In the genomic region with DNA sequence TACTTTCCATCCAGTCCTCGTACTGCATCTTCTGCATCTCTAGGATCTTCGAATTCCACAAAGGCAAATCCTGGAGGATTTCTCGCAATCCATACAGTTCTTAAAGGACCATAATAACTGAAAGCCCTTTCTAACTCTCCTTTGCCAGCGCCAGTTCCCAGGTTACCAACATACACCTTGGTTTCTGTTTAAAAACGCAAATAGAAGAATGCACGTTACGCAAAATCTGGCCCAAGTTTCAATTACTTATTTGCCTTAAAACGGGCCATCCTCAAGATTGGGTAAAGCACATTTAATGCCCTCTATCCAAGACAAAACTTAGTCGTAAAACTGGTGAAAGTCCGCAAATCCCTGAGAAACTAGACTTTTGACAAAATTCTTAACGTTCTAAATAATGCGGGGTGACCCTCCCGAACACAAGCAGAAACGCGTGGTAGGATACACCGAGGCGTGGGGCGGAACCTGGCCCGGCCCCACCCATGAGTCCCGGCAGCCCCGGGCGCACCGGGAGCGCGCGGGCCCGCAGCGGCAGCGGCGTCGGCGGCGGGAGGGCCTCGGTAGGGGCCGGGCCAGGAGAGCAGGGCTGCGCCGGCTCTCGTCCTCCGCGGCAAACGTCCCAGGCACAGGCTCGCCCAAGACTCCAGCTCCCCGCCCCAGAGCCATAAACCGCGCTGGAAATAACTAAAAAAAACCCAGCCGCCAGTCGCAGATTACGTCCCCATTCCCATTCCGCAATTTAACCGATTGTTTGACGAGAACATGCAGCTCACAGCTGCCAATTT, we compare ENCODE assay signal across 8 cellular contexts. TPM values are rescaled to one million over a fixed set of nuclear protein-coding genes. Genes with fewer than 3 reads are reported as not detected.
DNase-seq lines count a peak whose midpoint lies in the region; ATAC-seq and TF ChIP-seq lines count a peak whose summit lies in the region.

No MANE protein-coding gene starts in this region.

- H3K4me2 ChIP-seq in MM.1S (ENCODE audit: low read depth, low read length): peak overlapping the region; percentile 90

- H3K9me3 ChIP-seq in MM.1S (replicated peaks; ENCODE audit: insufficient read depth, low read length): no peaks in the 10 kb centered on the region
- no peaks in the 10 kb centered on the region for H3K9me3 ChIP-seq in esophagus muscularis mucosa

- peak overlapping the region; percentile 97 for H3K4me3 ChIP-seq in MM.1S (ENCODE audit: low read length)
- peak overlapping the region; percentile 77 to 91 (median 84) for H3K4me3 ChIP-seq in esophagus muscularis mucosa

- H3K27ac ChIP-seq in MM.1S (ENCODE audit: low read length) (peak overlapping the region; percentile 88), esophagus muscularis mucosa (replicated peaks in 1 of 4) (peak overlapping the region; percentile 96 to 99 (median 98))

- H3K4me1 ChIP-seq in MM.1S (ENCODE audit: low read length): peaks cover 41% of the 10 kb centered on the region
- peaks cover 52 to 56% (median 53%) of the 10 kb centered on the region in 4 donors for H3K4me1 ChIP-seq in esophagus muscularis mucosa

- no peaks in the 10 kb centered on the region for H3K9me3 Mint-ChIP-seq in naive thymus-derived CD8-positive, alpha-beta T cell

- no peaks in the 10 kb centered on the region for H3K27me3 ChIP-seq in MM.1S (replicated peaks; ENCODE audit: insufficient read depth, low read length)
- H3K27me3 ChIP-seq in esophagus muscularis mucosa: no peaks in the 10 kb centered on the region

- H3F3A ChIP-seq in MM.1S (ENCODE audit: insufficient read depth, low read length): peaks cover 42% of the 10 kb centered on the region

- H3K36me3 ChIP-seq in MM.1S (replicated peaks; ENCODE audit: insufficient read depth, low read length): peaks cover 38% of the 10 kb centered on the region
- peaks cover 37 to 44% (median 40%) of the 10 kb centered on the region in 4 donors for H3K36me3 ChIP-seq in esophagus muscularis mucosa

- H3K4me1 Mint-ChIP-seq in naive thymus-derived CD8-positive, alpha-beta T cell: peaks cover 33 to 71% (median 64%) of the 10 kb centered on the region in 4 donors

- H3K4me3 Mint-ChIP-seq in naive thymus-derived CD8-positive, alpha-beta T cell: peak overlapping the region; percentile 97 to 100 (median 99)

- H3K79me2 ChIP-seq in MM.1S (ENCODE audit: low read length): peaks cover 59% of the 10 kb centered on the region

- WGBS in esophagus muscularis mucosa: 1% methylated on average over 17 of the region's 51 CpGs

- intact Hi-C loops in esophagus muscularis mucosa (cut with DNase I): no loop called here

- peak overlapping the region; percentile 99 for H3K9ac ChIP-seq in MM.1S (ENCODE audit: low read length)

- DNase-seq in GM10248 (ENCODE audit: extremely low spot score) (peak; percentile 62), MM.1S (peak; percentile 57), activated T-cell treated with anti-CD3 and anti-CD28 coated beads for 48 hours (ENCODE audit: low read depth) (peak; percentile 29), esophagus muscularis mucosa (ENCODE audit: extremely low spot score) (no peak), stromal cell of bone marrow (ENCODE audit: low read depth) (peak; percentile 27), NCI-H446 treated with DMSO at 0.1 percent for 48 hours (lab: John Stamatoyannopoulos, UW) (no peak)
- peak in 6 of 10 donors; percentile 23 to 69 (median 54) for DNase-seq in naive thymus-derived CD8-positive, alpha-beta T cell

- no peak overlapping the region for H2AFZ ChIP-seq in MM.1S (ENCODE audit: low read length)

- peaks cover 0 to 9% (median 0%) of the 10 kb centered on the region in 5 donors for H3K27me3 Mint-ChIP-seq in naive thymus-derived CD8-positive, alpha-beta T cell

- TF ChIP-seq CTCF in GM10248 (IDR thresholded peaks at IDR 0.05; ENCODE audit: control extremely low read depth, extremely low read depth, low read depth, missing control alignments) (no peak), MM.1S (IDR thresholded peaks at IDR 0.05; ENCODE audit: low read length) (no peak), esophagus muscularis mucosa (IDR thresholded peaks at IDR 0.05) (no peak)

- peaks cover 31 to 56% (median 37%) of the 10 kb centered on the region in 3 donors for H3K36me3 Mint-ChIP-seq in naive thymus-derived CD8-positive, alpha-beta T cell

- H4K20me1 ChIP-seq in MM.1S (ENCODE audit: insufficient read depth, low read length): peaks cover 45% of the 10 kb centered on the region

- H3K9me2 ChIP-seq in MM.1S (replicated peaks; ENCODE audit: insufficient read depth, low read length): no peaks in the 10 kb centered on the region

- CTCF ChIA-PET in GM10248 (lab: Yijun Ruan, JAX): interaction anchor here (0.8 to 3.2 kb wide), 3 partner anchors 8 to 185 kb away, joined by 3 to 10 read pairs (median 4); no protein-coding TSS in a partner anchor

- no peak for TF ChIP-seq EP300 in esophagus muscularis mucosa (IDR thresholded peaks at IDR 0.05)

- peak overlapping the region; percentile 96 to 100 (median 100) for H3K27ac Mint-ChIP-seq in naive thymus-derived CD8-positive, alpha-beta T cell

- peak; percentile 87 for TF ChIP-seq POLR2A in esophagus muscularis mucosa (IDR thresholded peaks at IDR 0.05; ENCODE audit: low read depth)

- ATAC-seq in GM21737 (IDR thresholded peaks at IDR 0.05; ENCODE audit: unreplicated experiment): peak; percentile 41
- ATAC-seq in naive thymus-derived CD8-positive, alpha-beta T cell: peak; percentile 24 to 33

- POLR2A ChIA-PET in GM10248 (lab: Yijun Ruan, JAX): interaction anchor here (0.5 to 2.2 kb wide), 34 partner anchors 9 to 674 kb away, joined by 3 to 61 read pairs (median 8); a partner anchor contains a TSS
- POLR2A ChIA-PET in naive thymus-derived CD8-positive, alpha-beta T cell (lab: Charles Lee): interaction anchor here (0.7 to 3.2 kb wide), 31 partner anchors 9 to 1784 kb away, joined by 3 to 49 read pairs (median 8); a partner anchor contains a TSS

RNA-seq across cellular contexts. Expression of a gene that starts 1.0 kb away (rescaled TPM):
- 100 to 1,000 TPM in 1 of 4 donors, 10 to 100 TPM in 3; 41.4 to 100 (median 56.8) TPM for total RNA-seq in esophagus muscularis mucosa
- total RNA-seq in naive thymus-derived CD8-positive, alpha-beta T cell: 100 to 1,000 TPM; 288 to 291 TPM
- polyA plus RNA-seq in naive thymus-derived CD8-positive, alpha-beta T cell: 100 to 1,000 TPM; 164 to 172 (median 169) TPM

RNA-seq across cellular contexts. Expression of a gene that starts 27.8 kb away (rescaled TPM):
- 1 to 10 TPM; 2.8 to 9.9 (median 7.4) TPM for total RNA-seq in esophagus muscularis mucosa
- total RNA-seq in naive thymus-derived CD8-positive, alpha-beta T cell: 10 to 100 TPM; 12.0 to 13.7 TPM
- polyA plus RNA-seq in naive thymus-derived CD8-positive, alpha-beta T cell: 10 to 100 TPM in 1 of 3 donors, 1 to 10 TPM in 2; 6.8 to 11.6 (median 8.3) TPM

Comparison
In these comparisons a context has a peak if more than half of its experiments do, and no peak if none do; other contexts are left out.
1. DNase-seq: peak in GM10248 (single experiment), MM.1S (single experiment), activated T-cell treated with anti-CD3 and anti-CD28 coated beads for 48 hours (single experiment), naive thymus-derived CD8-positive, alpha-beta T cell (6 of 10) and stromal cell of bone marrow (single experiment); none in esophagus muscularis mucosa (single experiment) and NCI-H446 treated with DMSO at 0.1 percent for 48 hours (single experiment).